ENCODE assay signal across 8 cellular contexts in genomic region chr16:87861300-87862099, GRCh38. TPM values are rescaled to one million over a fixed set of nuclear protein-coding genes. Genes with fewer than 3 reads are reported as not detected.
DNase-seq lines count a peak whose midpoint lies in the region; ATAC-seq, FAIRE-seq and TF ChIP-seq lines count a peak whose summit lies in the region.
"Not testable (repeated sequence)": the region's sequence is repeated elsewhere in the genome, so short reads cannot be mapped to it uniquely, and the experiment has no call there.

No MANE protein-coding gene starts in this region.

- not testable (repeated sequence) for H3K9me3 Mint-ChIP-seq in activated CD4-positive, alpha-beta memory T cell treated with anti-CD3 and anti-CD28 coated beads, Interleukin-2, amount 10 ng/mL, durations not matched to agents 7 days and 5 days; activated naive CD8-positive, alpha-beta T cell treated with anti-CD3 and anti-CD28 coated beads for 36 hours; endodermal cell; neural crest cell

- not testable (repeated sequence) for TF ChIP-seq CTCF in A549 (IDR thresholded peaks at IDR 0.05); HEK293 (tag by site-specific recombination; IDR thresholded peaks at IDR 0.05); RWPE1 (conservative IDR thresholded peaks at IDR 0.05; ENCODE audit: low read depth); endodermal cell (conservative IDR thresholded peaks at IDR 0.05); neural crest cell (conservative IDR thresholded peaks at IDR 0.05); spleen (IDR thresholded peaks at IDR 0.05 in 8 of 11, conservative IDR thresholded peaks at IDR 0.05 in 3 of 11)

- H3K9me3 ChIP-seq in A549; HEK293 (ENCODE audit: control insufficient read depth, insufficient read depth, low read depth, low read length); endodermal cell (ENCODE audit: control insufficient read depth, low read length); spleen: not testable (repeated sequence)

- peak overlapping the region; percentile 97 to 99 for H3K27ac ChIP-seq in A549
- not testable (repeated sequence) for H3K27ac ChIP-seq in HEK293 (ENCODE audit: extremely low read depth, low read depth, low read length); endodermal cell (ENCODE audit: low read depth, low read length)
- peak overlapping the region; percentile 98 for H3K27ac ChIP-seq in RWPE1
- H3K27ac ChIP-seq in spleen, result peak overlapping the region in 2 of 8 donors; percentile 3 to 17

- not testable (repeated sequence) for H3K36me3 ChIP-seq in HEK293 (ENCODE audit: control insufficient read depth in 2 of 2, insufficient read depth in 1 of 2, low read length in 2 of 2); spleen
- H3K36me3 ChIP-seq in endodermal cell (ENCODE audit: control insufficient read depth, insufficient read depth, low read length), result peaks cover 83% of the 10 kb centered on the region

- H3K9ac ChIP-seq in endodermal cell (ENCODE audit: extremely low read depth, low read length, poor library complexity, severe bottlenecking), result peak overlapping the region; percentile 25

- intact Hi-C loops in spleen (cut with DNase I; ENCODE audit: low total_unique reads), result not testable (repeated sequence)

- 10% methylated on average over 15 of the region's 18 CpGs for WGBS in A549 (ENCODE audit: missing lambda C conversion rate)
- WGBS in endodermal cell (ENCODE audit: insufficient coverage in 1 of 2, insufficient read length in 1 of 2), 2 experiments, result 91 to 96% methylated on average over 10 to 18 of the region's 18 CpGs
- WGBS in spleen, 5 donors, result 79 to 95% (median 88%) methylated on average over 15 to 18 of the region's 18 CpGs

- not testable (repeated sequence) for TF ChIP-seq POLR2A in A549 (IDR thresholded peaks at IDR 0.05; ENCODE audit: low read length); spleen (IDR thresholded peaks at IDR 0.05)

- CTCF ChIA-PET in A549 (lab: Yijun Ruan, JAX), result interaction anchor here (1.0 to 15.7 kb wide), 3 partner anchors 10 to 79 kb away, joined by 3 to 269 read pairs (median 68); no protein-coding TSS in a partner anchor
- CTCF ChIA-PET in HEK293 (lab: Yijun Ruan, JAX), result interaction anchor here (1.2 to 3.7 kb wide), 2 partner anchors 12 to 83 kb away, joined by 3 to 29 read pairs; no protein-coding TSS in a partner anchor
- CTCF ChIA-PET in RWPE1 (lab: Yijun Ruan, JAX), result interaction anchor here (0.6 kb wide), 1 partner anchor 12 kb away, joined by 3 read pairs; no protein-coding TSS in a partner anchor
- CTCF ChIA-PET in activated CD4-positive, alpha-beta memory T cell treated with anti-CD3 and anti-CD28 coated beads, Interleukin-2, amount 10 ng/mL, durations not matched to agents 7 days and 5 days (lab: Charles Lee), result interaction anchor here (0.8 to 1.0 kb wide), 2 partner anchors 12 to 83 kb away, joined by 3 read pairs; no protein-coding TSS in a partner anchor

- TF ChIP-seq EP300 in A549 (IDR thresholded peaks at IDR 0.05), result not testable (repeated sequence)

- not testable (repeated sequence) for H3K27me3 Mint-ChIP-seq in activated CD4-positive, alpha-beta memory T cell treated with anti-CD3 and anti-CD28 coated beads, Interleukin-2, amount 10 ng/mL, durations not matched to agents 7 days and 5 days; activated naive CD8-positive, alpha-beta T cell treated with anti-CD3 and anti-CD28 coated beads for 36 hours; neural crest cell (ENCODE audit: low read depth)
- H3K27me3 Mint-ChIP-seq in endodermal cell (ENCODE audit: insufficient read depth), result peaks cover 78% of the 10 kb centered on the region

- ATAC-seq in A549, result peak; percentile 5; a peak in 4 of 6 replicates

- H3K4me1 ChIP-seq in A549 (peaks cover 50% of the 10 kb centered on the region), spleen (peaks cover 0 to 73% (median 16%) of the 10 kb centered on the region in 6 donors)
- H3K4me1 ChIP-seq in HEK293 (ENCODE audit: control insufficient read depth, insufficient read depth, low read length); endodermal cell (ENCODE audit: control insufficient read depth, insufficient read depth, low read length): not testable (repeated sequence)

- H3K4me1 Mint-ChIP-seq in activated CD4-positive, alpha-beta memory T cell treated with anti-CD3 and anti-CD28 coated beads, Interleukin-2, amount 10 ng/mL, durations not matched to agents 7 days and 5 days, result peaks cover 87% of the 10 kb centered on the region
- peaks cover 61% of the 10 kb centered on the region for H3K4me1 Mint-ChIP-seq in activated naive CD8-positive, alpha-beta T cell treated with anti-CD3 and anti-CD28 coated beads for 36 hours
- H3K4me1 Mint-ChIP-seq in endodermal cell (peaks cover 41% of the 10 kb centered on the region), neural crest cell (peaks cover 24% of the 10 kb centered on the region)

- not testable (repeated sequence) for TF ChIP-seq RAD21 in A549 (conservative IDR thresholded peaks at IDR 0.05 in 1 of 2, IDR thresholded peaks at IDR 0.05 in 1 of 2)

- H3K36me3 Mint-ChIP-seq in activated CD4-positive, alpha-beta memory T cell treated with anti-CD3 and anti-CD28 coated beads, Interleukin-2, amount 10 ng/mL, durations not matched to agents 7 days and 5 days (ENCODE audit: low read depth), result peaks cover 79% of the 10 kb centered on the region
- peaks cover 62% of the 10 kb centered on the region for H3K36me3 Mint-ChIP-seq in activated naive CD8-positive, alpha-beta T cell treated with anti-CD3 and anti-CD28 coated beads for 36 hours
- H3K36me3 Mint-ChIP-seq in endodermal cell (ENCODE audit: low read depth), result peaks cover 65% of the 10 kb centered on the region
- not testable (repeated sequence) for H3K36me3 Mint-ChIP-seq in neural crest cell (ENCODE audit: low read depth)

- H3K4me3 Mint-ChIP-seq in activated CD4-positive, alpha-beta memory T cell treated with anti-CD3 and anti-CD28 coated beads, Interleukin-2, amount 10 ng/mL, durations not matched to agents 7 days and 5 days; endodermal cell; neural crest cell: not testable (repeated sequence)
- H3K4me3 Mint-ChIP-seq in activated naive CD8-positive, alpha-beta T cell treated with anti-CD3 and anti-CD28 coated beads for 36 hours, result peak overlapping the region; percentile 34

- H3K27ac Mint-ChIP-seq in activated CD4-positive, alpha-beta memory T cell treated with anti-CD3 and anti-CD28 coated beads, Interleukin-2, amount 10 ng/mL, durations not matched to agents 7 days and 5 days, result peak overlapping the region; percentile 53
- not testable (repeated sequence) for H3K27ac Mint-ChIP-seq in activated naive CD8-positive, alpha-beta T cell treated with anti-CD3 and anti-CD28 coated beads for 36 hours; endodermal cell
- H3K27ac Mint-ChIP-seq in neural crest cell (ENCODE audit: unreplicated experiment), result peak overlapping the region; percentile 62

- POLR2A ChIA-PET in A549 (lab: Yijun Ruan, JAX); RWPE1 (lab: Yijun Ruan, JAX; ENCODE audit: low non-redundant PET); activated CD4-positive, alpha-beta memory T cell treated with anti-CD3 and anti-CD28 coated beads, Interleukin-2, amount 10 ng/mL, durations not matched to agents 7 days and 5 days (lab: Charles Lee): not testable (repeated sequence)
- POLR2A ChIA-PET in HEK293 (lab: Yijun Ruan, JAX), result interaction anchor here (0.6 to 2.3 kb wide), 2 partner anchors 9 to 96 kb away, joined by 3 to 11 read pairs; partner anchors contain the start of gene KLHDC4

- not testable (repeated sequence) for FAIRE-seq in A549 (lab: Jason Lieb, UNC)

- H3K4me3 ChIP-seq in A549, result peak overlapping the region; percentile 77
- not testable (repeated sequence) for H3K4me3 ChIP-seq in HEK293 (ENCODE audit: low read depth, low read length); endodermal cell (ENCODE audit: low read length); spleen

- not testable (repeated sequence) for H3K27me3 ChIP-seq in endodermal cell (ENCODE audit: control insufficient read depth, insufficient read depth, low read length, poor library complexity, severe bottlenecking); spleen (replicated peaks in 1 of 7)

- H3K4me2 ChIP-seq in A549, result peak overlapping the region; percentile 79

- DNase-seq in A549 (ENCODE audit: low read depth in 1 of 2, low spot score in 1 of 2) (peak in 1 of 2 experiments; percentile 71), spleen (peak; percentile 53)
- not testable (repeated sequence) for DNase-seq in RWPE1 (ENCODE audit: low spot score); activated CD4-positive, alpha-beta memory T cell treated with anti-CD3 and anti-CD28 coated beads, Interleukin-2, amount 10 ng/mL, durations not matched to agents 7 days and 5 days; activated naive CD8-positive, alpha-beta T cell treated with anti-CD3 and anti-CD28 coated beads for 36 hours; endodermal cell; neural crest cell (ENCODE audit: low read depth, low spot score)

TF ChIP-seq in HEK293, 187 proteins besides CTCF, POLR2A, EP300 and RAD21 (continues in another document):
- TF ChIP-seq ZFP69B (tag by site-specific recombination; IDR thresholded peaks at IDR 0.05), result peak; percentile 51; the same call in 1 of the 2 replicates

RNA-seq across cellular contexts. Expression of gene SLC7A5, which starts 7.8 kb away (rescaled TPM):
- polyA plus RNA-seq in A549 (2011; rRNA removed) (265 and 326 TPM in 2 replicates), A549 (2017; fragmentation: RNase III; extraction: RNeasy Plus Mini Kit Qiagen cat#74134 plus additional on column Dnase treatment) (903 to 1,096 TPM (median 972 TPM) in 3 replicates), spleen (1 to 10 TPM; 2.5 to 7.3 (median 5.1) TPM)
- 971 and 1,312 TPM in 2 replicates for polyA plus RNA-seq in A549 (2012; cell fraction: cytosol; rRNA removed)
- polyA plus RNA-seq in A549 (2012; cell fraction: nucleus; rRNA removed), result 1,440 and 1,925 TPM in 2 replicates
- polyA minus RNA-seq in A549 (2011; rRNA and poly(A)+ RNA removed), result 237 and 354 TPM in 2 replicates
- 100 to 1,000 TPM; 178 to 187 TPM for total RNA-seq in activated CD4-positive, alpha-beta memory T cell treated with anti-CD3 and anti-CD28 coated beads, Interleukin-2, amount 10 ng/mL, durations not matched to agents 7 days and 5 days
- 100 to 1,000 TPM; 298 to 301 TPM for total RNA-seq in activated naive CD8-positive, alpha-beta T cell treated with anti-CD3 and anti-CD28 coated beads for 36 hours
- total RNA-seq in endodermal cell (100 to 1,000 TPM; 374 to 588 TPM), neural crest cell (40.5 and 41.6 TPM in 2 replicates), spleen (10 to 100 TPM in 6 of 7 donors, 1 to 10 TPM in 1; 9.8 to 30.6 (median 18.5) TPM)
- 144 TPM for polyA plus RNA-seq in endodermal cell (2013, experiment 1 of 2)
- 134 TPM for polyA plus RNA-seq in endodermal cell (2013, experiment 2 of 2)
